ENCODE assay signal across 1 cellular context in the genomic region with DNA sequence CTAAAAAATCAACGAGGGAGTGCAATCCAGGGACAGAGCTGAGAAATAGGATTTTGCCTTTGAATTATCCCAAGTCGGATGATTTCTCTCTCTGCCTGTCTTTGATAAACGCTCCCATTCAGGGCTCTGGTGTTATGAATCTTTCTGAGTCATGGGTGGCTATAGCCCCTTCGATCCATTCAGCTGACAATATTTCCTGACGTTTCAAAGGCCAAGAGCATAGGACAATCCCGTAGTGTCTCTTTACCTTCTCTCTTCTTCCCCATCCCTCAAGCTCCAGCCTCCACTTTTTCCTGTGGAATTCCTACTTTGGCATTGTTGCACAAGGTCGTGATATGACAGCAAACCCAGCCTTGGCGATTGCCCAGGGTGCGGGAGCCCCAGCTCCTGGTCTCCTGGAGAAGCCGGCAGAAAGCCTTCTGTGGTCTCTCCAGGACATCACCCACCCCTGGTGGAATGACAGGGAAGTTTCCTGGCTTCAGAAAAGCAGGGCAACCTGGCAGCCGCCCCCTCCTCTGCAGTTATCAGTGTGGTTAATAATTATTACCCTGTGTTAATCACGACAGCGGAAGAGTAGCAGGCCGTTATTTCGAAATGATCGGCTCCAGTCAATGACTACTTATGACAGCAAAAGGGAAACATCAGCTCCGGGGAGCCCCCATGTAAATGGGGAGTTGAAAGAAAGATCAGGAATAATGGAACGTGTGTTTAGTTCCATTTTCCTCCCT.
TF ChIP-seq lines count a peak whose summit lies in the region.

No MANE protein-coding gene starts in this region.

TF ChIP-seq in GM23338, 12 proteins besides CTCF, POLR2A, EP300 and RAD21 (continued from another document):
- TF ChIP-seq ZNF462 (CRISPR knock-in tag; IDR thresholded peaks at IDR 0.05), result no peak
- no peak for TF ChIP-seq EZH2 (IDR thresholded peaks at IDR 0.05; ENCODE audit: low read depth, unreplicated experiment)
- TF ChIP-seq, protein P1, sequence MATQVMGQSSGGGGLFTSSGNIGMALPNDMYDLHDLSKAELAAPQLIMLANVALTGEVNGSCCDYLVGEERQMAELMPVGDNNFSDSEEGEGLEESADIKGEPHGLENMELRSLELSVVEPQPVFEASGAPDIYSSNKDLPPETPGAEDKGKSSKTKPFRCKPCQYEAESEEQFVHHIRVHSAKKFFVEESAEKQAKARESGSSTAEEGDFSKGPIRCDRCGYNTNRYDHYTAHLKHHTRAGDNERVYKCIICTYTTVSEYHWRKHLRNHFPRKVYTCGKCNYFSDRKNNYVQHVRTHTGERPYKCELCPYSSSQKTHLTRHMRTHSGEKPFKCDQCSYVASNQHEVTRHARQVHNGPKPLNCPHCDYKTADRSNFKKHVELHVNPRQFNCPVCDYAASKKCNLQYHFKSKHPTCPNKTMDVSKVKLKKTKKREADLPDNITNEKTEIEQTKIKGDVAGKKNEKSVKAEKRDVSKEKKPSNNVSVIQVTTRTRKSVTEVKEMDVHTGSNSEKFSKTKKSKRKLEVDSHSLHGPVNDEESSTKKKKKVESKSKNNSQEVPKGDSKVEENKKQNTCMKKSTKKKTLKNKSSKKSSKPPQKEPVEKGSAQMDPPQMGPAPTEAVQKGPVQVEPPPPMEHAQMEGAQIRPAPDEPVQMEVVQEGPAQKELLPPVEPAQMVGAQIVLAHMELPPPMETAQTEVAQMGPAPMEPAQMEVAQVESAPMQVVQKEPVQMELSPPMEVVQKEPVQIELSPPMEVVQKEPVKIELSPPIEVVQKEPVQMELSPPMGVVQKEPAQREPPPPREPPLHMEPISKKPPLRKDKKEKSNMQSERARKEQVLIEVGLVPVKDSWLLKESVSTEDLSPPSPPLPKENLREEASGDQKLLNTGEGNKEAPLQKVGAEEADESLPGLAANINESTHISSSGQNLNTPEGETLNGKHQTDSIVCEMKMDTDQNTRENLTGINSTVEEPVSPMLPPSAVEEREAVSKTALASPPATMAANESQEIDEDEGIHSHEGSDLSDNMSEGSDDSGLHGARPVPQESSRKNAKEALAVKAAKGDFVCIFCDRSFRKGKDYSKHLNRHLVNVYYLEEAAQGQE (IDR thresholded peaks at IDR 0.05; ENCODE audit: unreplicated experiment), result no peak
- no peak for TF ChIP-seq JUNB (IDR thresholded peaks at IDR 0.05; ENCODE audit: unreplicated experiment)
- no peak for TF ChIP-seq ZNF114 (CRISPR knock-in tag; IDR thresholded peaks at IDR 0.05)
- TF ChIP-seq CREB1 (CRISPR knock-in tag; IDR thresholded peaks at IDR 0.05; ENCODE audit: low read depth), result no peak
- TF ChIP-seq ETS1 (IDR thresholded peaks at IDR 0.05), result no peak
- TF ChIP-seq STAT1 (IDR thresholded peaks at IDR 0.05; ENCODE audit: unreplicated experiment), result no peak
- TF ChIP-seq EZH2phosphoT487 (IDR thresholded peaks at IDR 0.05; ENCODE audit: unreplicated experiment), result no peak
- TF ChIP-seq POLR2AphosphoS5 (IDR thresholded peaks at IDR 0.05; ENCODE audit: low read depth), result no peak
- TF ChIP-seq ZNF331 (CRISPR knock-in tag; IDR thresholded peaks at IDR 0.05; ENCODE audit: low read depth), result no peak
